ENCODE assay signal across 22 cellular contexts in the genomic region with DNA sequence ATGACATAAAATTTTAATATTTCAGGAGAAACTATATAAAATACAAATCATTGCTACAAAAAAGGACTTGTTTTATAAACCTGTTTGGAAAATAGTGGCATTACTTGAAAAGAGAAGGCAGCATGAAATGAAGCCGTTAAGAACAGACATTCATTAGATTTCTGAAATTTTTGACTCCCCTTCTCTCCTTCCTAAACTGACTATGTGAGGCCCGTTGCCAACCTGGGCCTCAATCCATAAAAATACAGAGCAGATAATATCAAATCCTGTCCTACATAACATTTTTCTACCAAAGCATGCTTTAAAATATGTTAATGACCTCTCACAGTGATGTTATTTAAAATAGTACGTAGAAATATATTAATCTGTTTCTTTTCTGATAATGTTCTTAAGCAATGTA. TPM values are rescaled to one million over a fixed set of nuclear protein-coding genes. Genes with fewer than 3 reads are reported as not detected.
DNase-seq lines count a peak whose midpoint lies in the region; ATAC-seq and TF ChIP-seq lines count a peak whose summit lies in the region.
"Had no signal": no experiment of that assay in that cellular context is flagged by ENCODE, and none has a peak within 500 bp of the region (broad histone marks: within the 10 kb centered on the region; RNA-seq: fewer than 3 reads in every experiment).

No MANE protein-coding gene starts in this region.

- H3K27ac ChIP-seq in SK-N-MC, result peak overlapping the region; percentile 5; the same call in 1 of the 2 replicates
- H3K27ac ChIP-seq: 22Rv1, A549, C4-2B had no signal

- H3K4me1 Mint-ChIP-seq in mesothelial cell of epicardium, result peaks cover 16% of the 10 kb centered on the region
- H3K4me1 Mint-ChIP-seq in activated naive CD8-positive, alpha-beta T cell treated with anti-CD3 and anti-CD28 coated beads, Interleukin-2, amount 50 U/mL, for 24 hours, result no peaks in the 10 kb centered on the region

- H3K4me3 ChIP-seq in SK-N-MC, result no peak overlapping the region
- H3K4me3 ChIP-seq: A549 had no signal

- H3K27ac Mint-ChIP-seq in mesothelial cell of epicardium, result peak overlapping the region; percentile 41
- H3K27ac Mint-ChIP-seq in activated naive CD8-positive, alpha-beta T cell treated with anti-CD3 and anti-CD28 coated beads, Interleukin-2, amount 50 U/mL, for 24 hours, result no peak overlapping the region
- H3K27ac Mint-ChIP-seq: CD4-positive, alpha-beta T cell; HFFc6 had no signal

- no peaks in the 10 kb centered on the region for H3K27me3 Mint-ChIP-seq in mesothelial cell of epicardium (ENCODE audit: low read depth)
- peaks cover 2% of the 10 kb centered on the region for H3K27me3 Mint-ChIP-seq in activated naive CD8-positive, alpha-beta T cell treated with anti-CD3 and anti-CD28 coated beads, Interleukin-2, amount 50 U/mL, for 24 hours

- H3K9ac ChIP-seq in SK-N-MC (ENCODE audit: insufficient read length), result no peak overlapping the region

- H3K4me3 Mint-ChIP-seq in mesothelial cell of epicardium, result no peak overlapping the region
- H3K4me3 Mint-ChIP-seq in activated naive CD8-positive, alpha-beta T cell treated with anti-CD3 and anti-CD28 coated beads, Interleukin-2, amount 50 U/mL, for 24 hours, result no peak overlapping the region
- H3K4me3 Mint-ChIP-seq: CD4-positive, alpha-beta T cell; HFFc6 had no signal

- no peak for TF ChIP-seq CTCF in mesothelial cell of epicardium (IDR thresholded peaks at IDR 0.05; ENCODE audit: unreplicated experiment)

- peak; percentile 17 for DNase-seq in DMS 273 (lab: John Stamatoyannopoulos, UW; ENCODE audit: unreplicated experiment)
- no peak for DNase-seq in DMS 273 treated with DMSO at 0.1 percent for 48 hours (lab: John Stamatoyannopoulos, UW)
- DNase-seq in SK-N-MC (ENCODE audit: low read depth, low spot score), result no peak
- DNase-seq in mesothelial cell of epicardium (ENCODE audit: low spot score in 2 of 2, unreplicated experiment in 2 of 2), result no peak
- DNase-seq in NCI-H345 treated with DMSO at 0.1 percent for 48 hours (lab: John Stamatoyannopoulos, UW; ENCODE audit: unreplicated experiment), result no peak
- no peak for DNase-seq in activated naive CD8-positive, alpha-beta T cell treated with anti-CD3 and anti-CD28 coated beads, Interleukin-2, amount 50 U/mL, for 24 hours
- DNase-seq: AML-193; Caco-2; CD4-positive, alpha-beta T cell; DMS53; DND-41; EL; GOT3; H7; HFFc6; IMR-90 had no signal

- peaks cover 2% of the 10 kb centered on the region for H3K36me3 Mint-ChIP-seq in mesothelial cell of epicardium
- H3K36me3 Mint-ChIP-seq in activated naive CD8-positive, alpha-beta T cell treated with anti-CD3 and anti-CD28 coated beads, Interleukin-2, amount 50 U/mL, for 24 hours (ENCODE audit: low read depth), result no peaks in the 10 kb centered on the region

- ATAC-seq in HG03196 (IDR thresholded peaks at IDR 0.05; ENCODE audit: unreplicated experiment), result no peak
- ATAC-seq in activated naive CD8-positive, alpha-beta T cell treated with anti-CD3 and anti-CD28 coated beads, Interleukin-2, amount 50 U/mL, for 24 hours, result no peak
- ATAC-seq: A549, HCT116 had no signal

- H3K9me3 Mint-ChIP-seq in mesothelial cell of epicardium, result peaks cover 9% of the 10 kb centered on the region
- H3K9me3 Mint-ChIP-seq in activated naive CD8-positive, alpha-beta T cell treated with anti-CD3 and anti-CD28 coated beads, Interleukin-2, amount 50 U/mL, for 24 hours, result no peaks in the 10 kb centered on the region
- H3K9me3 Mint-ChIP-seq: CD4-positive, alpha-beta T cell; HFFc6 had no signal

- no peaks in the 10 kb centered on the region for H3K36me3 ChIP-seq in SK-N-MC (ENCODE audit: insufficient read depth, low read length)

- no peaks in the 10 kb centered on the region for H3K9me3 ChIP-seq in SK-N-MC (ENCODE audit: low read depth, low read length)
- H3K9me3 ChIP-seq: A549, Caco-2 had no signal

RNA-seq across cellular contexts. Expression of gene ING3, which starts 34.5 kb away (rescaled TPM):
- total RNA-seq in mesothelial cell of epicardium, result 19.2 to 22.7 TPM (median 20.2 TPM) in 3 replicates

RNA-seq across cellular contexts. Expression of gene TSPAN12, which starts 58.2 kb away (rescaled TPM):
- 6.3 to 7.4 TPM (median 7.3 TPM) in 3 replicates for total RNA-seq in mesothelial cell of epicardium
- total RNA-seq: CD4-positive, alpha-beta T cell; G401 had no signal
